ENCODE assay signal across 22 cellular contexts in genomic region chr9:138043061-138043410, GRCh38.
"Had no signal": no experiment of that assay in that cellular context is flagged by ENCODE, and none has a peak within 500 bp of the region (broad histone marks: within the 10 kb centered on the region; RNA-seq: fewer than 3 reads in every experiment).

No MANE protein-coding gene starts in this region.

- H3K27ac ChIP-seq: left lung, ovary, psoas muscle, tibial nerve, WERI-Rb-1 had no signal

- H3K27ac Mint-ChIP-seq: activated naive CD4-positive, alpha-beta T cell treated with anti-CD3 and anti-CD28 coated beads, Interleukin-2, amount 10 ng/mL, durations not matched to agents 7 days and 5 days; activated T-cell treated with anti-CD3 and anti-CD28 coated beads, Interleukin-2, amount 50 U/mL, for 72 hours; dendritic cell treated with granulocyte-macrophage colony-stimulating factor and Interleukin-4, amounts not matched to agents 40 ng/mL and 50 ng/mL, for 4 days; naive thymus-derived CD4-positive, alpha-beta T cell; stimulated activated naive CD8-positive, alpha-beta T cell treated with anti-CD3 and anti-CD28 coated beads, Interleukin-15, Interleukin-2, amounts not matched to agents 100 ng/mL and 50 ng/mL, for 24 hours had no signal

- H3K36me3 Mint-ChIP-seq: activated naive CD4-positive, alpha-beta T cell treated with anti-CD3 and anti-CD28 coated beads, Interleukin-2, amount 10 ng/mL, durations not matched to agents 7 days and 5 days; naive thymus-derived CD4-positive, alpha-beta T cell had no signal

- H3K4me1 ChIP-seq: left lung, psoas muscle, tibial nerve had no signal

- DNase-seq: activated CD4-positive, alpha-beta T cell treated with anti-CD3 and anti-CD28 coated beads, Interleukin-2, amount 50 U/mL, for 1 hour; activated CD4-positive, CD25-positive, alpha-beta regulatory T cell treated with anti-CD3 and anti-CD28 coated beads, Interleukin-2, amount 50 U/mL, for 72 hours; activated effector memory CD4-positive, alpha-beta T cell treated with Interleukin-2 at 50 U/mL for 16 hours; activated naive CD4-positive, alpha-beta T cell treated with anti-CD3 and anti-CD28 coated beads, Interleukin-2, amount 10 ng/mL, durations not matched to agents 7 days and 5 days; activated T-cell treated with anti-CD3 and anti-CD28 coated beads, Interleukin-2, amount 50 U/mL, for 72 hours; amygdala; effector CD8-positive, alpha-beta T cell; foreskin melanocyte; kidney; left lung; naive thymus-derived CD4-positive, alpha-beta T cell; stimulated activated CD4-positive, alpha-beta T cell treated with anti-CD3 and anti-CD28 coated beads, Interleukin-1b, Interleukin-23, amount 100 ng/mL, for 48 hours; T-helper 1 cell; WERI-Rb-1 had no signal

- H3K27me3 ChIP-seq: ovary, tibial nerve had no signal

- H3K36me3 ChIP-seq: left lung, ovary, tibial nerve had no signal

- H3K9me3 ChIP-seq: left lung, ovary, psoas muscle, tibial nerve had no signal

- ATAC-seq: activated T-cell treated with anti-CD3 and anti-CD28 coated beads, Interleukin-2, amount 50 U/mL, for 72 hours; esophagus mucosa; left lung; naive thymus-derived CD4-positive, alpha-beta T cell; psoas muscle; right cardiac atrium had no signal

- H3K4me3 Mint-ChIP-seq: activated naive CD4-positive, alpha-beta T cell treated with anti-CD3 and anti-CD28 coated beads, Interleukin-2, amount 10 ng/mL, durations not matched to agents 7 days and 5 days; activated T-cell treated with anti-CD3 and anti-CD28 coated beads, Interleukin-2, amount 50 U/mL, for 72 hours; dendritic cell treated with granulocyte-macrophage colony-stimulating factor and Interleukin-4, amounts not matched to agents 40 ng/mL and 50 ng/mL, for 4 days; naive thymus-derived CD4-positive, alpha-beta T cell; stimulated activated naive CD8-positive, alpha-beta T cell treated with anti-CD3 and anti-CD28 coated beads, Interleukin-15, Interleukin-2, amounts not matched to agents 100 ng/mL and 50 ng/mL, for 24 hours had no signal

- FAIRE-seq: kidney, TTC549 had no signal

- H3K4me1 Mint-ChIP-seq: activated naive CD4-positive, alpha-beta T cell treated with anti-CD3 and anti-CD28 coated beads, Interleukin-2, amount 10 ng/mL, durations not matched to agents 7 days and 5 days had no signal

- H3K9me3 Mint-ChIP-seq: activated naive CD4-positive, alpha-beta T cell treated with anti-CD3 and anti-CD28 coated beads, Interleukin-2, amount 10 ng/mL, durations not matched to agents 7 days and 5 days; activated T-cell treated with anti-CD3 and anti-CD28 coated beads, Interleukin-2, amount 50 U/mL, for 72 hours; dendritic cell treated with granulocyte-macrophage colony-stimulating factor and Interleukin-4, amounts not matched to agents 40 ng/mL and 50 ng/mL, for 4 days; stimulated activated naive CD8-positive, alpha-beta T cell treated with anti-CD3 and anti-CD28 coated beads, Interleukin-15, Interleukin-2, amounts not matched to agents 100 ng/mL and 50 ng/mL, for 24 hours had no signal

- H3K4me3 ChIP-seq: left lung, ovary, psoas muscle, tibial nerve had no signal
